Comparison of ENCODE assay signal across 9 cellular contexts in genomic region chr10:19412531-19412930, GRCh38.
A peak's percentile ranks its signal among the peaks of the same experiment; 100 is the strongest.
DNase-seq lines count a peak whose midpoint lies in the region; ATAC-seq and TF ChIP-seq lines count a peak whose summit lies in the region.
"Had no signal": no experiment of that assay in that cellular context is flagged by ENCODE, and none has a peak within 500 bp of the region (broad histone marks: within the 10 kb centered on the region; RNA-seq: fewer than 3 reads in every experiment).

No MANE protein-coding gene starts in this region.

- no peaks in the 10 kb centered on the region for H3K9me3 Mint-ChIP-seq in endothelial cell (ENCODE audit: unreplicated experiment)

- H3K9ac ChIP-seq in DND-41 (ENCODE audit: low read depth, low read length) = no peak overlapping the region

- no peaks in the 10 kb centered on the region for H3K27me3 Mint-ChIP-seq in endothelial cell (ENCODE audit: unreplicated experiment)

- H3K4me3 Mint-ChIP-seq in endothelial cell (ENCODE audit: unreplicated experiment) = no peak overlapping the region
- H3K4me3 Mint-ChIP-seq: T-helper 1 cell treated with Interleukin-12 subunit alpha and Interleukin-12 subunit beta and Interleukin-4 antibody, amounts not matched to agents 30 μg/mL and 1 μg/mL, for 36 hours had no signal

- ATAC-seq in DND-41 (ENCODE audit: insufficient read depth, low read depth) (no peak), GM19023 (IDR thresholded peaks at IDR 0.05; ENCODE audit: unreplicated experiment) (no peak), HG02981 (IDR thresholded peaks at IDR 0.05; ENCODE audit: unreplicated experiment) (no peak)

- no peak overlapping the region for H2AFZ ChIP-seq in DND-41 (ENCODE audit: low read depth, low read length)

- H3K4me1 ChIP-seq in DND-41 (ENCODE audit: insufficient read depth, low read length) (no peaks in the 10 kb centered on the region), spleen (no peaks in the 10 kb centered on the region)

- no peaks in the 10 kb centered on the region for H3K9me3 ChIP-seq in DND-41 (ENCODE audit: insufficient read depth, low read length, severe bottlenecking)
- H3K9me3 ChIP-seq in spleen = peaks cover 0 to 15% (median 2%) of the 10 kb centered on the region in 8 donors

- no peaks in the 10 kb centered on the region for H3K79me2 ChIP-seq in DND-41 (ENCODE audit: insufficient read depth, low read length)

- no peak overlapping the region for H3K27ac Mint-ChIP-seq in endothelial cell (ENCODE audit: unreplicated experiment)
- H3K27ac Mint-ChIP-seq: T-helper 1 cell treated with Interleukin-12 subunit alpha and Interleukin-12 subunit beta and Interleukin-4 antibody, amounts not matched to agents 30 μg/mL and 1 μg/mL, for 36 hours had no signal

- TF ChIP-seq CTCF in DND-41 (IDR thresholded peaks at IDR 0.05; ENCODE audit: borderline replicate concordance, extremely low read depth, low read length, poor library complexity, severe bottlenecking) = peak; percentile 29
- TF ChIP-seq CTCF in endothelial cell (IDR thresholded peaks at IDR 0.05; ENCODE audit: unreplicated experiment) = no peak
- TF ChIP-seq CTCF in spleen (IDR thresholded peaks at IDR 0.05 in 8 of 11, conservative IDR thresholded peaks at IDR 0.05 in 3 of 11) = peak in 5 of 11 experiments; percentile 15 to 26 (median 22)

- H3K4me3 ChIP-seq in DND-41 (ENCODE audit: low read depth in 1 of 2, low read length in 2 of 2) = no peak overlapping the region
- H3K4me3 ChIP-seq in spleen = no peak overlapping the region

- no peak for TF ChIP-seq POLR2A in spleen (IDR thresholded peaks at IDR 0.05)

- H3K27ac ChIP-seq in DND-41 (ENCODE audit: low read length) (no peak overlapping the region), spleen (no peak overlapping the region)

- no peaks in the 10 kb centered on the region for H4K20me1 ChIP-seq in DND-41 (ENCODE audit: insufficient read depth, low read length)

- no peaks in the 10 kb centered on the region for H3K36me3 Mint-ChIP-seq in endothelial cell (ENCODE audit: low read depth, unreplicated experiment)

- intact Hi-C loops in spleen (cut with DNase I; ENCODE audit: low total_unique reads) = loop anchor here (10.0 kb wide), 1 partner anchor 1442 kb away; no protein-coding TSS in a partner anchor

- H3K4me2 ChIP-seq in DND-41 (ENCODE audit: insufficient read depth, low read length) = no peak overlapping the region

- DNase-seq in DND-41 = no peak
- DNase-seq in NCI-H226 = peak; percentile 4
- DNase-seq in endothelial cell (ENCODE audit: low spot score) = peak; percentile 19
- peak; percentile 10 for DNase-seq in non-pigmented ciliary epithelial cell (ENCODE audit: low read depth)
- no peak for DNase-seq in spleen
- DNase-seq in NCI-H2029 (lab: John Stamatoyannopoulos, UW) = no peak

- no peaks in the 10 kb centered on the region for H3K27me3 ChIP-seq in DND-41 (ENCODE audit: insufficient read depth, low read length, poor library complexity)
- H3K27me3 ChIP-seq in spleen (replicated peaks in 1 of 7) = no peaks in the 10 kb centered on the region

- H3K4me1 Mint-ChIP-seq in endothelial cell (ENCODE audit: unreplicated experiment) = no peaks in the 10 kb centered on the region

- H3K36me3 ChIP-seq in DND-41 (ENCODE audit: insufficient read depth, low read length) (no peaks in the 10 kb centered on the region), spleen (no peaks in the 10 kb centered on the region)

Comparison
In these comparisons a context has a peak if more than half of its experiments do, and no peak if none do; other contexts are left out.
1. DNase-seq: peak in NCI-H226 (single experiment), endothelial cell (single experiment) and non-pigmented ciliary epithelial cell (single experiment); none in DND-41 (single experiment), spleen (single experiment) and NCI-H2029 (single experiment).